7 cellular contexts compared by ENCODE assay signal in genomic region chr1:223776075-223776814, GRCh38.
DNase-seq lines count a peak whose midpoint lies in the region; ATAC-seq and TF ChIP-seq lines count a peak whose summit lies in the region.

No MANE protein-coding gene starts in this region.

- ATAC-seq in HG03196 (IDR thresholded peaks at IDR 0.05; ENCODE audit: unreplicated experiment) (peak; percentile 54), WTC11 (no peak), HG02938 (IDR thresholded peaks at IDR 0.05; ENCODE audit: unreplicated experiment) (no peak)

- TF ChIP-seq POLR2A in sigmoid colon (IDR thresholded peaks at IDR 0.05): no peak

- peaks cover 0 to 16% (median 14%) of the 10 kb centered on the region in 4 donors for H3K4me1 ChIP-seq in sigmoid colon

- no peak for TF ChIP-seq EP300 in sigmoid colon (IDR thresholded peaks at IDR 0.05)

- H3K27ac Mint-ChIP-seq in WTC11: peak overlapping the region; percentile 0; the same call in 1 of the 2 replicates

- H3K4me3 Mint-ChIP-seq in WTC11: no peak overlapping the region

- H3K36me3 ChIP-seq in sigmoid colon: peaks cover 0 to 88% (median 23%) of the 10 kb centered on the region in 4 donors

- no peaks in the 10 kb centered on the region for H3K27me3 Mint-ChIP-seq in WTC11 (ENCODE audit: low read depth)

- peak overlapping the region; percentile 81 for H3K27ac ChIP-seq in epithelial cell of prostate
- H3K27ac ChIP-seq in sigmoid colon: no peak overlapping the region

- no peaks in the 10 kb centered on the region for H3K9me3 Mint-ChIP-seq in WTC11

- DNase-seq in WTC11 (ENCODE audit: low spot score) (no peak), epithelial cell of prostate (ENCODE audit: low read depth, low spot score) (peak; percentile 87), sigmoid colon (peak; percentile 40), inferior parietal cortex (ENCODE audit: extremely low spot score) (no peak), GOT3 (lab: John Stamatoyannopoulos, UW) (no peak)

- H3K4me1 Mint-ChIP-seq in WTC11: peaks cover 17% of the 10 kb centered on the region

- H3K27me3 ChIP-seq in sigmoid colon: no peaks in the 10 kb centered on the region

- CTCF ChIA-PET in WTC11 (lab: Charles Lee): interaction anchor here (0.5 kb wide), 1 partner anchor 377 kb away, joined by 3 read pairs; no protein-coding TSS in a partner anchor

- POLR2A ChIA-PET in WTC11 (lab: Charles Lee): no interaction called here

- H3K4me3 ChIP-seq in sigmoid colon: no peak overlapping the region

- intact Hi-C loops in sigmoid colon (cut with DNase I): no loop called here

- 63 to 68% methylated on average over 9 of the region's 9 CpGs for WGBS in sigmoid colon, 2 donors

- H3K9me3 ChIP-seq in sigmoid colon: no peaks in the 10 kb centered on the region

- TF ChIP-seq CTCF in WTC11 (IDR thresholded peaks at IDR 0.05): no peak
- TF ChIP-seq CTCF in sigmoid colon (IDR thresholded peaks at IDR 0.05): no peak

- H3K36me3 Mint-ChIP-seq in WTC11: peaks cover 46% of the 10 kb centered on the region

TF ChIP-seq in WTC11, 78 proteins besides CTCF, POLR2A, EP300 and RAD21:
- TF ChIP-seq MYBL2 (CRISPR knock-in tag; IDR thresholded peaks at IDR 0.05): no peak
TF ChIP-seq in WTC11: peak in this region for 0.

Comparison
In these comparisons a context has a peak if more than half of its experiments do, and no peak if none do; other contexts are left out.
1. DNase-seq: peak in epithelial cell of prostate (single experiment) and sigmoid colon (single experiment); none in WTC11 (single experiment), inferior parietal cortex (single experiment) and GOT3 (single experiment).